In genomic region chr9:132446887-132447286, GRCh38 we compare ENCODE assay signal across 26 cellular contexts. TPM values are rescaled to one million over a fixed set of nuclear protein-coding genes. Genes with fewer than 3 reads are reported as not detected.
"Had no signal": no experiment of that assay in that cellular context is flagged by ENCODE, and none has a peak within 500 bp of the region (broad histone marks: within the 10 kb centered on the region; RNA-seq: fewer than 3 reads in every experiment).

No MANE protein-coding gene starts in this region.

- DNase-seq: colonic mucosa; cortex of kidney; effector CD8-positive, alpha-beta T cell; effector memory CD8-positive, alpha-beta T cell; esophagus squamous epithelium; foreskin melanocyte; gastrocnemius medialis; head of caudate nucleus; heart right ventricle; hippocampal formation; left cardiac atrium; left lung; left ventricle myocardium superior; lower lobe of right lung; midbrain had no signal

- H3K4me3 ChIP-seq: colonic mucosa, esophagus squamous epithelium, gastrocnemius medialis, heart right ventricle, left lung, lower lobe of right lung had no signal

- H3K9me3 ChIP-seq: colonic mucosa, esophagus squamous epithelium, gastrocnemius medialis, heart right ventricle, left lung, lower lobe of right lung had no signal

- FAIRE-seq: endometrium, islet of Langerhans, keratinocyte had no signal

- H3K4me3 Mint-ChIP-seq: dendritic cell treated with granulocyte-macrophage colony-stimulating factor and Interleukin-4, amounts not matched to agents 40 ng/mL and 50 ng/mL, for 4 days; effector memory CD8-positive, alpha-beta T cell; endodermal cell had no signal

- ATAC-seq: effector memory CD8-positive, alpha-beta T cell; esophagus mucosa; gastrocnemius medialis; heart right ventricle; left cardiac atrium; left lung; left ventricle myocardium superior; lower lobe of right lung had no signal

- H3K36me3 ChIP-seq: colonic mucosa, esophagus squamous epithelium, gastrocnemius medialis, heart right ventricle, left lung, lower lobe of right lung had no signal

- H3K4me1 ChIP-seq: colonic mucosa, esophagus squamous epithelium, gastrocnemius medialis, heart right ventricle, left lung, lower lobe of right lung had no signal

- H3K9me3 Mint-ChIP-seq: dendritic cell treated with granulocyte-macrophage colony-stimulating factor and Interleukin-4, amounts not matched to agents 40 ng/mL and 50 ng/mL, for 4 days; effector memory CD8-positive, alpha-beta T cell; endodermal cell had no signal

- H3K27ac ChIP-seq: colonic mucosa, epithelial cell of prostate, esophagus squamous epithelium, gastrocnemius medialis, heart right ventricle, left lung, lower lobe of right lung had no signal

- H3K27ac Mint-ChIP-seq: dendritic cell treated with granulocyte-macrophage colony-stimulating factor and Interleukin-4, amounts not matched to agents 40 ng/mL and 50 ng/mL, for 4 days; effector memory CD8-positive, alpha-beta T cell; endodermal cell had no signal

RNA-seq across cellular contexts. Expression of gene CFAP77, which starts 36.9 kb away (rescaled TPM):
- total RNA-seq: colonic mucosa, esophagus mucosa, esophagus squamous epithelium, gastrocnemius medialis, glomerular endothelial cell, lower leg skin, mononuclear cell, mucosa of gallbladder had no signal
- polyA plus RNA-seq: keratinocyte had no signal
